Comparison of ENCODE assay signal across 8 cellular contexts in the genomic region with DNA sequence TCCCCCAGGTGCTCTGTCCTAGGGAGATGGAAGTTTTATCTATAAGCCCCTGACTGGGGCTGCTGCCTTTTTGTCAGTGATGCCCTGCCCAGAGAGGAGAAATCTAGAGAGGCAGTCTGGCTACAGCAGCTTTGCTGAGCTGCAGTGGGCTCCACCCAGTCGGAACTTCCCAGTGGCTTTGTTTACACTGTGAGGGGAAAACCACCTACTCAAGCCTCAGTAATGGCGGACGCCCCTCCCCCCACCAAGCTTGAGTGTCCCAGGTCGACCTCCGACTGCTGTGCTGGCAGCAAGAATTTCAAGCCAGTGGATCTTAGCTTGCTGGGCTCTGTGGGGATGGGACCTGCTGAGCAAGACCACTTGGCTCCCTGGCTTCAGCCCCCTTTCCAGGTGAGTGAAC. TPM values are rescaled to one million over a fixed set of nuclear protein-coding genes. Genes with fewer than 3 reads are reported as not detected.
A peak's percentile ranks its signal among the peaks of the same experiment; 100 is the strongest.
DNase-seq lines count a peak whose midpoint lies in the region; ATAC-seq and TF ChIP-seq lines count a peak whose summit lies in the region.
"Not testable (repeated sequence)": the region's sequence is repeated elsewhere in the genome, so short reads cannot be mapped to it uniquely, and the experiment has no call there.
"Had no signal": no experiment of that assay in that cellular context is flagged by ENCODE, and none has a peak within 500 bp of the region (broad histone marks: within the 10 kb centered on the region; RNA-seq: fewer than 3 reads in every experiment).

No MANE protein-coding gene starts in this region.

- H3K4me2 ChIP-seq in neural progenitor cell, result peak overlapping the region; percentile 5

- DNase-seq in GM06990 (ENCODE audit: extremely low read depth, insufficient read length), result peak; percentile 16
- DNase-seq in NCI-H510A (lab: John Stamatoyannopoulos, UW), result peak; percentile 16
- DNase-seq in T-helper 17 cell; neural progenitor cell (ENCODE audit: low spot score): not testable (repeated sequence)
- DNase-seq in activated naive CD8-positive, alpha-beta T cell treated with anti-CD3 and anti-CD28 coated beads, Interleukin-2, amount 50 U/mL, for 24 hours, result peak; percentile 1
- peak; percentile 51 for DNase-seq in islet precursor cell

- H3K4me3 ChIP-seq in GM06990 (replicated peaks; ENCODE audit: low read depth, low read length); neural progenitor cell: not testable (repeated sequence)

- H3K36me3 ChIP-seq in GM06990 (ENCODE audit: control insufficient read depth, insufficient read depth, low read length); neural progenitor cell: not testable (repeated sequence)

- ATAC-seq in HG03432 (IDR thresholded peaks at IDR 0.05; ENCODE audit: unreplicated experiment), result peak; percentile 8
- ATAC-seq in T-helper 17 cell; activated naive CD8-positive, alpha-beta T cell treated with anti-CD3 and anti-CD28 coated beads, Interleukin-2, amount 50 U/mL, for 24 hours: not testable (repeated sequence)

- H2AFZ ChIP-seq in neural progenitor cell (replicated peaks), result peak overlapping the region; percentile 55

- H3K27ac ChIP-seq in neural progenitor cell, result not testable (repeated sequence)

- H3K27me3 Mint-ChIP-seq in T-helper 17 cell; activated naive CD8-positive, alpha-beta T cell treated with anti-CD3 and anti-CD28 coated beads, Interleukin-2, amount 50 U/mL, for 24 hours; neural progenitor cell (ENCODE audit: insufficient read depth, low read depth): not testable (repeated sequence)

- not testable (repeated sequence) for H4K20me1 ChIP-seq in neural progenitor cell (ENCODE audit: low read depth)

- H3K9me3 ChIP-seq in T-helper 17 cell (ENCODE audit: control insufficient read depth, low read length, poor library complexity, severe bottlenecking); neural progenitor cell (ENCODE audit: low read depth): not testable (repeated sequence)

- H3K9ac ChIP-seq in neural progenitor cell, result not testable (repeated sequence)

- H3K9me3 Mint-ChIP-seq in activated naive CD8-positive, alpha-beta T cell treated with anti-CD3 and anti-CD28 coated beads, Interleukin-2, amount 50 U/mL, for 24 hours, result peaks cover 32% of the 10 kb centered on the region
- H3K9me3 Mint-ChIP-seq in neural progenitor cell, result peaks cover 15% of the 10 kb centered on the region

- peak overlapping the region; percentile 27 for H3K27ac Mint-ChIP-seq in T-helper 17 cell
- not testable (repeated sequence) for H3K27ac Mint-ChIP-seq in activated naive CD8-positive, alpha-beta T cell treated with anti-CD3 and anti-CD28 coated beads, Interleukin-2, amount 50 U/mL, for 24 hours; neural progenitor cell

- TF ChIP-seq CTCF in GM06990 (IDR thresholded peaks at IDR 0.05; ENCODE audit: insufficient read depth, low read length, poor library complexity, severe bottlenecking); neural progenitor cell (IDR thresholded peaks at IDR 0.05): not testable (repeated sequence)

- H3K4me3 Mint-ChIP-seq in T-helper 17 cell; activated naive CD8-positive, alpha-beta T cell treated with anti-CD3 and anti-CD28 coated beads, Interleukin-2, amount 50 U/mL, for 24 hours; neural progenitor cell: not testable (repeated sequence)

- not testable (repeated sequence) for H3K36me3 Mint-ChIP-seq in T-helper 17 cell (ENCODE audit: low read depth); activated naive CD8-positive, alpha-beta T cell treated with anti-CD3 and anti-CD28 coated beads, Interleukin-2, amount 50 U/mL, for 24 hours (ENCODE audit: low read depth); neural progenitor cell

- H3K27me3 ChIP-seq in GM06990 (replicated peaks; ENCODE audit: control insufficient read depth, insufficient read depth, low read length); neural progenitor cell: not testable (repeated sequence)

- not testable (repeated sequence) for H3K4me1 ChIP-seq in neural progenitor cell

- not testable (repeated sequence) for H3K79me2 ChIP-seq in neural progenitor cell (ENCODE audit: low read depth)

- not testable (repeated sequence) for H3F3A ChIP-seq in neural progenitor cell (ENCODE audit: low read depth)

- not testable (repeated sequence) for H3K4me1 Mint-ChIP-seq in T-helper 17 cell; activated naive CD8-positive, alpha-beta T cell treated with anti-CD3 and anti-CD28 coated beads, Interleukin-2, amount 50 U/mL, for 24 hours; neural progenitor cell

RNA-seq across cellular contexts. Expression of a gene that starts 12.3 kb away (rescaled TPM):
- total RNA-seq in T-helper 17 cell (not detected), neural progenitor cell (ENCODE audit: low replicate concordance) (not detected in 2 replicates)
- total RNA-seq: CD8-positive, alpha-beta T cell had no signal

RNA-seq across cellular contexts. Expression of a gene that starts 31.3 kb away (rescaled TPM):
- total RNA-seq in T-helper 17 cell, result not detected
- not detected in 2 replicates for total RNA-seq in neural progenitor cell (ENCODE audit: low replicate concordance)
- total RNA-seq: CD8-positive, alpha-beta T cell had no signal

RNA-seq across cellular contexts. Expression of a gene that starts 42.6 kb away (rescaled TPM):
- not detected for total RNA-seq in T-helper 17 cell
- total RNA-seq in neural progenitor cell (ENCODE audit: low replicate concordance), result not detected in 2 replicates
- total RNA-seq: CD8-positive, alpha-beta T cell had no signal

RNA-seq across cellular contexts. Expression of a gene that starts 54.5 kb away (rescaled TPM):
- total RNA-seq in T-helper 17 cell, result not detected
- total RNA-seq in neural progenitor cell (ENCODE audit: low replicate concordance), result not detected in 2 replicates
- total RNA-seq: CD8-positive, alpha-beta T cell had no signal
